In genomic region chr7:4707980-4708411, GRCh38 we compare ENCODE assay signal across 19 cellular contexts. TPM values are rescaled to one million over a fixed set of nuclear protein-coding genes. Genes with fewer than 3 reads are reported as not detected.
DNase-seq lines count a peak whose midpoint lies in the region; ATAC-seq, FAIRE-seq and TF ChIP-seq lines count a peak whose summit lies in the region.
"Had no signal": no experiment of that assay in that cellular context is flagged by ENCODE, and none has a peak within 500 bp of the region (broad histone marks: within the 10 kb centered on the region; RNA-seq: fewer than 3 reads in every experiment).

No MANE protein-coding gene starts in this region.

- H3K27ac ChIP-seq in heart right ventricle (peak overlapping the region in 7 of 10 donors; percentile 7 to 83 (median 69)), gastroesophageal sphincter (peak overlapping the region in 3 of 4 donors; percentile 16 to 58 (median 57)), muscle layer of duodenum (ENCODE audit: low read length) (peak overlapping the region; percentile 8), uterus (peak overlapping the region; percentile 82 to 88)
- H3K27ac ChIP-seq: brain microvascular endothelial cell had no signal

- H3K27me3 ChIP-seq in heart right ventricle, result no peaks in the 10 kb centered on the region
- no peaks in the 10 kb centered on the region for H3K27me3 ChIP-seq in gastroesophageal sphincter
- no peaks in the 10 kb centered on the region for H3K27me3 ChIP-seq in muscle layer of duodenum (ENCODE audit: low read depth, low read length)
- H3K27me3 ChIP-seq in uterus, result no peaks in the 10 kb centered on the region
- H3K27me3 ChIP-seq: brain microvascular endothelial cell had no signal

- no peaks in the 10 kb centered on the region for H3K9me3 ChIP-seq in heart right ventricle
- no peaks in the 10 kb centered on the region for H3K9me3 ChIP-seq in gastroesophageal sphincter
- no peaks in the 10 kb centered on the region for H3K9me3 ChIP-seq in muscle layer of duodenum (ENCODE audit: control insufficient read depth in 1 of 2, low read length in 2 of 2)
- H3K9me3 ChIP-seq in uterus, result no peaks in the 10 kb centered on the region

- H3K4me3 ChIP-seq in heart right ventricle, result no peak overlapping the region
- no peak overlapping the region for H3K4me3 ChIP-seq in gastroesophageal sphincter
- no peak overlapping the region for H3K4me3 ChIP-seq in muscle layer of duodenum (ENCODE audit: low read depth in 1 of 2, low read length in 2 of 2)
- H3K4me3 ChIP-seq in uterus, result no peak overlapping the region

- TF ChIP-seq CTCF in heart right ventricle (IDR thresholded peaks at IDR 0.05) (no peak), gastroesophageal sphincter (IDR thresholded peaks at IDR 0.05) (no peak), uterus (IDR thresholded peaks at IDR 0.05) (no peak), D721Med (IDR thresholded peaks at IDR 0.05; ENCODE audit: insufficient read depth, missing control alignments) (no peak)

- peaks cover 21 to 87% (median 53%) of the 10 kb centered on the region in 9 donors for H3K4me1 ChIP-seq in heart right ventricle
- H3K4me1 ChIP-seq in gastroesophageal sphincter, result peaks cover 0 to 63% (median 28%) of the 10 kb centered on the region in 3 donors
- peaks cover 0 to 25% of the 10 kb centered on the region in 2 donors for H3K4me1 ChIP-seq in muscle layer of duodenum (ENCODE audit: control insufficient read depth in 1 of 2, insufficient read depth in 2 of 2, low read length in 2 of 2)
- peaks cover 0 to 16% of the 10 kb centered on the region in 2 donors for H3K4me1 ChIP-seq in uterus

- FAIRE-seq in D721Med (lab: Jason Lieb, UNC), result no peak
- FAIRE-seq: HTR-8/SVneo had no signal

- TF ChIP-seq POLR2A in gastroesophageal sphincter (IDR thresholded peaks at IDR 0.05) (no peak), uterus (IDR thresholded peaks at IDR 0.05) (no peak)

- WGBS in heart right ventricle, 2 donors, result 74 to 79% methylated on average over 12 of the region's 12 CpGs
- 77% methylated on average over 4 of the region's 12 CpGs; no CpG with 5 or more reads in 1 of the 2 donors for WGBS in gastroesophageal sphincter (ENCODE audit: low coverage in 1 of 2), 2 donors

- intact Hi-C loops in heart right ventricle (cut with DNase I) (loop anchor here in 2 of 10 donors (5.0 kb wide), 2 partner anchors 34 to 39 kb away; no protein-coding TSS in a partner anchor), left cardiac atrium (cut with DNase I) (no loop called here), uterus (cut with DNase I; ENCODE audit: low total_unique reads) (no loop called here)

- no peak for TF ChIP-seq EP300 in gastroesophageal sphincter (IDR thresholded peaks at IDR 0.05)

- DNase-seq in heart right ventricle (no peak), left cardiac atrium (no peak), uterus (no peak), AML-193 (lab: John Stamatoyannopoulos, UW) (no peak), D721Med (ENCODE audit: insufficient read length, low spot score) (no peak)
- DNase-seq: activated B cell treated with CpG ODN at 0.5 μM for 24 hours; activated naive CD4-positive, alpha-beta T cell; brain microvascular endothelial cell; CD4-positive, CD25-positive, alpha-beta regulatory T cell; DND-41; immature natural killer cell; MM.1S; NCI-H2107; occipital lobe had no signal

- ATAC-seq in heart right ventricle (no peak), left cardiac atrium (no peak), gastroesophageal sphincter (no peak), HG03045 (IDR thresholded peaks at IDR 0.05; ENCODE audit: unreplicated experiment) (no peak)
- ATAC-seq: stimulated activated memory B cell treated with anti-CD40 and anti-IgM and Interleukin-4, amounts not matched to agents 10 μg/mL and 1 μg/mL and 100 μg/mL, for 72 hours had no signal

- peaks cover 0 to 9% (median 0%) of the 10 kb centered on the region in 9 donors for H3K36me3 ChIP-seq in heart right ventricle
- peaks cover 0 to 6% of the 10 kb centered on the region in 2 donors for H3K36me3 ChIP-seq in gastroesophageal sphincter
- H3K36me3 ChIP-seq in muscle layer of duodenum (ENCODE audit: control insufficient read depth in 1 of 2, insufficient read depth in 2 of 2, low read length in 2 of 2), result no peaks in the 10 kb centered on the region
- H3K36me3 ChIP-seq in uterus, result no peaks in the 10 kb centered on the region
- H3K36me3 ChIP-seq: brain microvascular endothelial cell had no signal

RNA-seq across cellular contexts. Expression of gene FOXK1, which starts 25.9 kb away (rescaled TPM):
- total RNA-seq in heart right ventricle, result 10 to 100 TPM; 17.6 to 30.6 (median 25.4) TPM
- polyA plus RNA-seq in heart right ventricle, result 1 to 10 TPM; 3.6 to 9.8 TPM
- total RNA-seq in left cardiac atrium, result 10 to 100 TPM; 17.5 to 22.1 TPM
- 10 to 100 TPM; 28.5 to 45.2 (median 30.0) TPM for total RNA-seq in gastroesophageal sphincter
- total RNA-seq in uterus, result 10 to 100 TPM in 3 of 4 donors, 1 to 10 TPM in 1; 9.0 to 64.1 (median 21.5) TPM

Comparison
In these comparisons a context has a peak if more than half of its experiments do, and no peak if none do; other contexts are left out.
1. H3K27ac ChIP-seq: peak in every context shown above with its lines; median percentile 85 in uterus; 69 in heart right ventricle; 57 in gastroesophageal sphincter; 8 in muscle layer of duodenum.